In genomic region chr3:124461838-124462632, GRCh38 we compare ENCODE assay signal across 23 cellular contexts.
DNase-seq lines count a peak whose midpoint lies in the region; ATAC-seq, FAIRE-seq and TF ChIP-seq lines count a peak whose summit lies in the region.
"Had no signal": no experiment of that assay in that cellular context is flagged by ENCODE, and none has a peak within 500 bp of the region (broad histone marks: within the 10 kb centered on the region; RNA-seq: fewer than 3 reads in every experiment).

No MANE protein-coding gene starts in this region.

- no peak overlapping the region for H3K27ac Mint-ChIP-seq in activated naive CD8-positive, alpha-beta T cell treated with anti-CD3 and anti-CD28 coated beads for 36 hours
- H3K27ac Mint-ChIP-seq: B cell; CD8-positive, alpha-beta T cell; GM23338; H9; HFFc6 had no signal

- H3K9me3 ChIP-seq in mucosa of descending colon: no peaks in the 10 kb centered on the region

- peak; percentile 89 for FAIRE-seq in D721Med (lab: Jason Lieb, UNC)
- FAIRE-seq: GM12892 had no signal

- peak; percentile 79 for ATAC-seq in left colon
- ATAC-seq in mucosa of descending colon: peak; percentile 76
- no peak for ATAC-seq in GM19452 (IDR thresholded peaks at IDR 0.05; ENCODE audit: unreplicated experiment)
- ATAC-seq in HG03039 (IDR thresholded peaks at IDR 0.05; ENCODE audit: unreplicated experiment): no peak
- ATAC-seq: CD8-positive, alpha-beta T cell; GM23338; SK-N-SH treated with all-trans-retinoic acid at 6 μM for 48 hours had no signal

- no peaks in the 10 kb centered on the region for H3K36me3 ChIP-seq in mucosa of descending colon (ENCODE audit: low read depth)

- H3K4me1 ChIP-seq in mucosa of descending colon (ENCODE audit: low read depth): peaks cover 9% of the 10 kb centered on the region

- H3K4me3 ChIP-seq in mucosa of descending colon: no peak overlapping the region
- H3K4me3 ChIP-seq: GM23338 had no signal

- no peaks in the 10 kb centered on the region for H3K4me1 Mint-ChIP-seq in activated naive CD8-positive, alpha-beta T cell treated with anti-CD3 and anti-CD28 coated beads for 36 hours
- H3K4me1 Mint-ChIP-seq: B cell, GM23338, H9 had no signal

- intact Hi-C loops in left colon (cut with DNase I, micrococcal nuclease): loop anchor here in 1 of 2 donors (10.0 kb wide), 2 partner anchors 107 to 447 kb away; no protein-coding TSS in a partner anchor
- intact Hi-C loops in mucosa of descending colon (cut with DNase I, micrococcal nuclease): loop anchor here in 1 of 2 donors (10.0 kb wide), 2 partner anchors 107 to 447 kb away; no protein-coding TSS in a partner anchor

- no peaks in the 10 kb centered on the region for H3K36me3 Mint-ChIP-seq in activated naive CD8-positive, alpha-beta T cell treated with anti-CD3 and anti-CD28 coated beads for 36 hours
- H3K36me3 Mint-ChIP-seq: CD8-positive, alpha-beta T cell had no signal

- no peak overlapping the region for H3K4me3 Mint-ChIP-seq in activated naive CD8-positive, alpha-beta T cell treated with anti-CD3 and anti-CD28 coated beads for 36 hours
- H3K4me3 Mint-ChIP-seq: B cell; CD8-positive, alpha-beta T cell; GM23338; H9; HFFc6 had no signal

- H3K27me3 Mint-ChIP-seq in activated naive CD8-positive, alpha-beta T cell treated with anti-CD3 and anti-CD28 coated beads for 36 hours: peaks cover 23% of the 10 kb centered on the region

- DNase-seq in D721Med (ENCODE audit: insufficient read length, low spot score) (peak; percentile 34), left colon (no peak), mucosa of descending colon (no peak), NCI-H446 treated with DMSO at 0.1 percent for 48 hours (lab: John Stamatoyannopoulos, UW) (no peak)
- DNase-seq in activated naive CD8-positive, alpha-beta T cell treated with anti-CD3 and anti-CD28 coated beads for 36 hours: no peak
- DNase-seq: CD8-positive, alpha-beta T cell; DND-41; H9; HFFc6; IMR-90; KG1; MM.1S; NCI-H2029; NCI-H510A had no signal

- no peak for TF ChIP-seq CTCF in D721Med (IDR thresholded peaks at IDR 0.05; ENCODE audit: insufficient read depth, missing control alignments)
- TF ChIP-seq CTCF in VCaP (conservative IDR thresholded peaks at IDR 0.05): no peak
- TF ChIP-seq CTCF in mucosa of descending colon (IDR thresholded peaks at IDR 0.05): no peak

- H3K27ac ChIP-seq in VCaP: 0 out of 2 replicates have a peak overlapping the region, but pooled peaks have one; percentile 29
- H3K27ac ChIP-seq: 22Rv1, C4-2B had no signal

- no peaks in the 10 kb centered on the region for H3K9me3 Mint-ChIP-seq in activated naive CD8-positive, alpha-beta T cell treated with anti-CD3 and anti-CD28 coated beads for 36 hours
- H3K9me3 Mint-ChIP-seq: CD8-positive, alpha-beta T cell; GM23338; H9; HFFc6 had no signal

Comparison
In these comparisons a context has a peak if more than half of its experiments do, and no peak if none do; other contexts are left out.
1. ATAC-seq: peak in left colon (single experiment) and mucosa of descending colon (single experiment); none in GM19452 (single experiment) and HG03039 (single experiment).